14 cellular contexts compared by ENCODE assay signal in genomic region chr16:49601541-49601940, GRCh38.
"Had no signal": no experiment of that assay in that cellular context is flagged by ENCODE, and none has a peak within 500 bp of the region (broad histone marks: within the 10 kb centered on the region; RNA-seq: fewer than 3 reads in every experiment).

No MANE protein-coding gene starts in this region.

- H3K4me1 Mint-ChIP-seq: activated naive CD4-positive, alpha-beta T cell treated with anti-CD3 and anti-CD28 coated beads, Interleukin-2, amount 50 U/mL, for 24 hours had no signal

- H3K27ac Mint-ChIP-seq: activated naive CD4-positive, alpha-beta T cell treated with anti-CD3 and anti-CD28 coated beads, Interleukin-2, amount 50 U/mL, for 24 hours; effector memory CD8-positive, alpha-beta T cell; T-helper 2 cell treated with Interferon-gamma antibody and Interleukin-4, amounts not matched to agents 5 μg/mL and 100 μg/mL, for 36 hours had no signal

- H3K9me3 Mint-ChIP-seq: activated naive CD4-positive, alpha-beta T cell treated with anti-CD3 and anti-CD28 coated beads, Interleukin-2, amount 50 U/mL, for 24 hours; effector memory CD8-positive, alpha-beta T cell; T-helper 2 cell treated with Interferon-gamma antibody and Interleukin-4, amounts not matched to agents 5 μg/mL and 100 μg/mL, for 36 hours; WTC11 had no signal

- ATAC-seq: effector memory CD8-positive, alpha-beta T cell had no signal

- H3K4me3 Mint-ChIP-seq: activated naive CD4-positive, alpha-beta T cell treated with anti-CD3 and anti-CD28 coated beads, Interleukin-2, amount 50 U/mL, for 24 hours; effector memory CD8-positive, alpha-beta T cell; T-helper 2 cell treated with Interferon-gamma antibody and Interleukin-4, amounts not matched to agents 5 μg/mL and 100 μg/mL, for 36 hours; WTC11 had no signal

- DNase-seq: activated CD4-positive, alpha-beta T cell treated with anti-CD3 and anti-CD28 coated beads for 48 hours; activated CD8-positive, alpha-beta memory T cell treated with anti-CD3 and anti-CD28 coated beads for 24 hours; activated gamma-delta T cell; dermis blood vessel endothelial cell; effector memory CD8-positive, alpha-beta T cell; foreskin fibroblast; left ventricle myocardium inferior; mammary epithelial cell; SK-N-SH; stimulated activated CD4-positive, alpha-beta T cell treated with anti-CD3 and anti-CD28 coated beads, Interleukin-2, amount 100 ng/mL, for 24 hours; stimulated activated naive CD4-positive, alpha-beta T cell treated with Interleukin-2 at 50 U/mL for 16 hours had no signal

- H3K36me3 Mint-ChIP-seq: activated naive CD4-positive, alpha-beta T cell treated with anti-CD3 and anti-CD28 coated beads, Interleukin-2, amount 50 U/mL, for 24 hours; WTC11 had no signal
